9 cellular contexts compared by ENCODE assay signal in genomic region chr22:50528682-50529415, GRCh38. TPM values are rescaled to one million over a fixed set of nuclear protein-coding genes. Genes with fewer than 3 reads are reported as not detected.
DNase-seq lines count a peak whose midpoint lies in the region; ATAC-seq, FAIRE-seq and TF ChIP-seq lines count a peak whose summit lies in the region.
"Had no signal": no experiment of that assay in that cellular context is flagged by ENCODE, and none has a peak within 500 bp of the region (broad histone marks: within the 10 kb centered on the region; RNA-seq: fewer than 3 reads in every experiment).

No MANE protein-coding gene starts in this region.

- H3K4me3 ChIP-seq in HepG2 (replicated peaks in 1 of 3; ENCODE audit: insufficient read depth in 1 of 3, low read depth in 2 of 3, low read length in 3 of 3) (no peak overlapping the region; a peak in 1 of 6 replicates), thoracic aorta (peak overlapping the region; percentile 78)

- H3K4me2 ChIP-seq in HepG2 (ENCODE audit: low read depth, low read length) = no peak overlapping the region

- 0 out of 4 replicates have a peak, but pooled peaks of 1 of the 2 experiments have one; percentile 22 for TF ChIP-seq POLR2A in HepG2 (IDR thresholded peaks at IDR 0.05; ENCODE audit: insufficient read depth in 1 of 2, low read depth in 2 of 2, low read length in 2 of 2)

- intact Hi-C loops in activated T-helper 1 cell treated with anti-CD3 and anti-CD28 coated beads, Interleukin-12 subunit alpha, Interleukin-12 subunit beta, Interleukin-2, Interleukin-4 antibody, amounts not matched to agents 30 ng/mL and 10 ng/mL and 1 ng/mL, durations not matched to agents 14 hours and 24 hours and 36 hours (cut with micrococcal nuclease) = no loop called here
- intact Hi-C loops in HepG2 (cut with micrococcal nuclease; ENCODE audit: unreplicated experiment) = loop anchor here (5.0 kb wide), 1 partner anchor 33 kb away; the partner anchor contains the start of gene SYCE3

- BruUV-seq in HepG2 (replicated peaks; lab: Mats Ljungman, UMichigan) = no TSS peak

- H3K27ac Mint-ChIP-seq in activated T-cell treated with anti-CD3 and anti-CD28 coated beads, Interleukin-2, amount 50 U/mL, for 24 hours = peak overlapping the region; percentile 93
- peak overlapping the region; percentile 86 for H3K27ac Mint-ChIP-seq in activated T-helper 1 cell treated with anti-CD3 and anti-CD28 coated beads, Interleukin-12 subunit alpha, Interleukin-12 subunit beta, Interleukin-2, Interleukin-4 antibody, amounts not matched to agents 30 ng/mL and 10 ng/mL and 1 ng/mL, durations not matched to agents 14 hours and 24 hours and 36 hours

- H3K36me3 ChIP-seq in HepG2 (replicated peaks in 1 of 2; ENCODE audit: control insufficient read depth in 1 of 2, insufficient read depth in 2 of 2, low read length in 2 of 2) (no peaks in the 10 kb centered on the region), thoracic aorta (peaks cover 2% of the 10 kb centered on the region)

- POLR2A ChIA-PET in HepG2 (lab: Yijun Ruan, JAX) = interaction anchor here (0.9 to 2.5 kb wide), 8 partner anchors 9 to 171 kb away, joined by 3 to 10 read pairs (median 6); partner anchors contain the start of genes KLHDC7B, LMF2, NCAPH2 and SYCE3

- TF ChIP-seq RAD21 in HepG2 (CRISPR knock-in tag; IDR thresholded peaks at IDR 0.05) = no peak

- CTCF ChIA-PET in HepG2 (lab: Yijun Ruan, JAX; ENCODE audit: low intra/inter-chr PET ratio, low total read pairs) = no interaction called here

- in situ Hi-C loops in HepG2 (cut with HindIII; ENCODE audit: extremely low pct_ligation_motif_present, low pct_unique_long_range_greater_than_20kb) = no loop called here

- peaks cover 36% of the 10 kb centered on the region for H3K36me3 Mint-ChIP-seq in activated T-cell treated with anti-CD3 and anti-CD28 coated beads, Interleukin-2, amount 50 U/mL, for 24 hours (ENCODE audit: low read depth)
- peaks cover 9% of the 10 kb centered on the region for H3K36me3 Mint-ChIP-seq in activated T-helper 1 cell treated with anti-CD3 and anti-CD28 coated beads, Interleukin-12 subunit alpha, Interleukin-12 subunit beta, Interleukin-2, Interleukin-4 antibody, amounts not matched to agents 30 ng/mL and 10 ng/mL and 1 ng/mL, durations not matched to agents 14 hours and 24 hours and 36 hours (ENCODE audit: low read depth)

- no peak for ATAC-seq in HepG2
- no peak for ATAC-seq in thoracic aorta (ENCODE audit: insufficient number of reproducible peaks, low FRiP score, low read depth)

- H3K9me3 Mint-ChIP-seq in activated T-cell treated with anti-CD3 and anti-CD28 coated beads, Interleukin-2, amount 50 U/mL, for 24 hours = no peaks in the 10 kb centered on the region
- H3K9me3 Mint-ChIP-seq in activated T-helper 1 cell treated with anti-CD3 and anti-CD28 coated beads, Interleukin-12 subunit alpha, Interleukin-12 subunit beta, Interleukin-2, Interleukin-4 antibody, amounts not matched to agents 30 ng/mL and 10 ng/mL and 1 ng/mL, durations not matched to agents 14 hours and 24 hours and 36 hours = no peaks in the 10 kb centered on the region

- peaks cover 49% of the 10 kb centered on the region for H3K4me1 Mint-ChIP-seq in activated T-cell treated with anti-CD3 and anti-CD28 coated beads, Interleukin-2, amount 50 U/mL, for 24 hours (ENCODE audit: low read depth)
- peaks cover 43% of the 10 kb centered on the region for H3K4me1 Mint-ChIP-seq in activated T-helper 1 cell treated with anti-CD3 and anti-CD28 coated beads, Interleukin-12 subunit alpha, Interleukin-12 subunit beta, Interleukin-2, Interleukin-4 antibody, amounts not matched to agents 30 ng/mL and 10 ng/mL and 1 ng/mL, durations not matched to agents 14 hours and 24 hours and 36 hours (ENCODE audit: low read depth)

- H3K27me3 Mint-ChIP-seq in activated T-cell treated with anti-CD3 and anti-CD28 coated beads, Interleukin-2, amount 50 U/mL, for 24 hours = no peaks in the 10 kb centered on the region
- no peaks in the 10 kb centered on the region for H3K27me3 Mint-ChIP-seq in activated T-helper 1 cell treated with anti-CD3 and anti-CD28 coated beads, Interleukin-12 subunit alpha, Interleukin-12 subunit beta, Interleukin-2, Interleukin-4 antibody, amounts not matched to agents 30 ng/mL and 10 ng/mL and 1 ng/mL, durations not matched to agents 14 hours and 24 hours and 36 hours (ENCODE audit: insufficient read depth)

- H3K9ac ChIP-seq in HepG2 (ENCODE audit: insufficient read depth, low read depth, low read length) = no peak overlapping the region

- TF ChIP-seq CTCF in HepG2 (CRISPR knock-in tag; IDR thresholded peaks at IDR 0.05) = peak; percentile 6; the same call in 1 of the 2 replicates
- TF ChIP-seq CTCF in thoracic aorta (IDR thresholded peaks at IDR 0.05) = no peak

- 0 out of 5 replicates have a peak, but pooled peaks cover 0 to 4% of the 10 kb centered on the region in 2 experiments for H3K27me3 ChIP-seq in HepG2 (ENCODE audit: control insufficient read depth in 1 of 2, insufficient read depth in 2 of 2, low read length in 2 of 2)
- peaks cover 5% of the 10 kb centered on the region for H3K27me3 ChIP-seq in thoracic aorta (replicated peaks; ENCODE audit: insufficient read depth)

- TF ChIP-seq EP300 in HepG2 (IDR thresholded peaks at IDR 0.05; ENCODE audit: low read depth in 2 of 2, low read length in 2 of 2) = no peak
- no peak for TF ChIP-seq EP300 in HepG2 (CRISPR knock-in tag; IDR thresholded peaks at IDR 0.05; ENCODE audit: borderline replicate concordance)

- no peak for DNase-seq in activated T-cell treated with anti-CD3 and anti-CD28 coated beads, Interleukin-2, amount 50 U/mL, for 24 hours
- DNase-seq in activated T-cell treated with anti-CD3 and anti-CD28 coated beads, Interleukin-2, amount 50 U/mL, for 1 hour = no peak
- DNase-seq in activated T-helper 1 cell treated with anti-CD3 and anti-CD28 coated beads, Interleukin-12 subunit alpha, Interleukin-12 subunit beta, Interleukin-2, Interleukin-4 antibody, amounts not matched to agents 30 ng/mL and 10 ng/mL and 1 ng/mL, durations not matched to agents 14 hours and 24 hours and 36 hours (ENCODE audit: low spot score) = no peak
- no peak for DNase-seq in HepG2 (ENCODE audit: low spot score)
- DNase-seq in thoracic aorta (ENCODE audit: low spot score) = no peak
- DNase-seq in stimulated activated CD8-positive, alpha-beta memory T cell treated with anti-CD3 and anti-CD28 coated beads, Interleukin-4, amount 100 ng/mL, for 48 hours = no peak
- DNase-seq in superior temporal gyrus (ENCODE audit: extremely low spot score) = no peak
- no peak for DNase-seq in LoVo (ENCODE audit: low spot score)
- DNase-seq: NCI-H526 treated with DMSO at 0.1 percent for 48 hours had no signal

- WGBS in HepG2 (ENCODE audit: low lambda C conversion rate) = 59% methylated on average over 3 of the region's 15 CpGs

- H4K20me1 ChIP-seq in HepG2 (ENCODE audit: insufficient read depth, low read length) = peaks cover 8% of the 10 kb centered on the region

- H3K79me2 ChIP-seq in HepG2 (ENCODE audit: insufficient read depth, low read length) = peaks cover 14% of the 10 kb centered on the region

- no peak for FAIRE-seq in HepG2 (lab: Jason Lieb, UNC)

- H3K4me3 Mint-ChIP-seq in activated T-cell treated with anti-CD3 and anti-CD28 coated beads, Interleukin-2, amount 50 U/mL, for 24 hours = peak overlapping the region; percentile 83
- peak overlapping the region; percentile 83 for H3K4me3 Mint-ChIP-seq in activated T-helper 1 cell treated with anti-CD3 and anti-CD28 coated beads, Interleukin-12 subunit alpha, Interleukin-12 subunit beta, Interleukin-2, Interleukin-4 antibody, amounts not matched to agents 30 ng/mL and 10 ng/mL and 1 ng/mL, durations not matched to agents 14 hours and 24 hours and 36 hours

- H3K9me3 ChIP-seq in HepG2 (ENCODE audit: low read length) (no peaks in the 10 kb centered on the region), thoracic aorta (no peaks in the 10 kb centered on the region)

- H3K27ac ChIP-seq in HepG2 (ENCODE audit: extremely low read length, insufficient read depth, low read length) = no peak overlapping the region
- H3K27ac ChIP-seq in thoracic aorta = peak overlapping the region; percentile 72 to 83

- H3K4me1 ChIP-seq in HepG2 (ENCODE audit: insufficient read depth, low read length) = peaks cover 72% of the 10 kb centered on the region
- H3K4me1 ChIP-seq in thoracic aorta (ENCODE audit: control insufficient read depth in 1 of 2, low read depth in 2 of 2) = peaks cover 29 to 54% of the 10 kb centered on the region in 2 donors

- H2AFZ ChIP-seq in HepG2 (ENCODE audit: low read length) = no peak overlapping the region

RNA-seq across cellular contexts. Expression of gene TYMP, which starts 1.0 kb away (rescaled TPM):
- 57.2 and 59.9 TPM in 2 replicates for total RNA-seq in activated T-helper 1 cell treated with anti-CD3 and anti-CD28 coated beads, Interleukin-12 subunit alpha, Interleukin-12 subunit beta, Interleukin-2, Interleukin-4 antibody, amounts not matched to agents 30 ng/mL and 10 ng/mL and 1 ng/mL, durations not matched to agents 14 hours and 24 hours and 36 hours
- total RNA-seq in HepG2 (2016; rRNA removed; fragmentation: Illumina TruSeq; extraction: Trizol) (2.3 and 3.9 TPM in 2 replicates), thoracic aorta (10 to 100 TPM; 90.4 to 95.7 TPM)
- 1.0 and 1.1 TPM in 2 replicates for total RNA-seq in HepG2 (2016; cell fraction: cytosol; rRNA removed; fragmentation: Illumina TruSeq; extraction: Trizol; ENCODE audit: low read depth)
- total RNA-seq in HepG2 (2016; cell fraction: insoluble cytoplasmic fraction; rRNA removed; fragmentation: Illumina TruSeq; extraction: Trizol) = 2.2 and 3.5 TPM in 2 replicates
- total RNA-seq in HepG2 (2016; cell fraction: membrane; rRNA removed; fragmentation: Illumina TruSeq; extraction: Trizol) = 1.8 TPM in 2 replicates
- total RNA-seq in HepG2 (2016; cell fraction: nucleus; rRNA removed; fragmentation: Illumina TruSeq; extraction: Trizol) = 1.9 and 3.1 TPM in 2 replicates
- 4.3 and 7.5 TPM in 2 replicates for polyA plus RNA-seq in HepG2 (2011; rRNA removed)
- 4.9 and 6.1 TPM in 2 replicates for polyA plus RNA-seq in HepG2 (2011; cell fraction: cytosol; rRNA removed)
- 37.1 and 45.0 TPM in 2 replicates for polyA plus RNA-seq in HepG2 (2011; cell fraction: nucleus; rRNA removed)
- polyA plus RNA-seq in HepG2 (2012) = 3.0 and 4.0 TPM in 2 replicates
- polyA plus RNA-seq in HepG2 (2016; cell fraction: cytosol; fragmentation: Illumina TruSeq; extraction: Trizol; ENCODE audit: low read depth) = 1.3 and 1.4 TPM in 2 replicates
- 2.9 and 3.2 TPM in 2 replicates for polyA plus RNA-seq in HepG2 (2016; cell fraction: insoluble cytoplasmic fraction; fragmentation: Illumina TruSeq; extraction: Trizol; ENCODE audit: low read depth)
- 0.84 and 0.96 TPM in 2 replicates for polyA plus RNA-seq in HepG2 (2016; cell fraction: membrane; fragmentation: Illumina TruSeq; extraction: Trizol; ENCODE audit: low read depth)
- 3.0 and 4.9 TPM in 2 replicates for polyA plus RNA-seq in HepG2 (2016; cell fraction: nucleus; fragmentation: Illumina TruSeq; extraction: Trizol; ENCODE audit: insufficient read depth, low read depth)
- 1.9 and 3.4 TPM in 2 replicates for polyA minus RNA-seq in HepG2 (2011; rRNA and poly(A)+ RNA removed; ENCODE audit: low replicate concordance)
- 2.0 and 2.6 TPM in 2 replicates for polyA minus RNA-seq in HepG2 (2011; cell fraction: cytosol; rRNA and poly(A)+ RNA removed)
- polyA minus RNA-seq in HepG2 (2011; cell fraction: nucleus; rRNA and poly(A)+ RNA removed) = 3.6 and 4.0 TPM in 2 replicates

RNA-seq across cellular contexts. Expression of gene SCO2, which starts 3.5 kb away (rescaled TPM):
- 8.7 and 14.8 TPM in 2 replicates for total RNA-seq in activated T-helper 1 cell treated with anti-CD3 and anti-CD28 coated beads, Interleukin-12 subunit alpha, Interleukin-12 subunit beta, Interleukin-2, Interleukin-4 antibody, amounts not matched to agents 30 ng/mL and 10 ng/mL and 1 ng/mL, durations not matched to agents 14 hours and 24 hours and 36 hours
- total RNA-seq in HepG2 (2016; rRNA removed; fragmentation: Illumina TruSeq; extraction: Trizol) (2.1 and 3.7 TPM in 2 replicates), thoracic aorta (1 to 10 TPM; 3.5 to 4.5 TPM)
- total RNA-seq in HepG2 (2016; cell fraction: cytosol; rRNA removed; fragmentation: Illumina TruSeq; extraction: Trizol; ENCODE audit: low read depth) = 2.3 and 3.6 TPM in 2 replicates
- total RNA-seq in HepG2 (2016; cell fraction: insoluble cytoplasmic fraction; rRNA removed; fragmentation: Illumina TruSeq; extraction: Trizol) = 1.5 and 1.8 TPM in 2 replicates
- 2.2 and 2.9 TPM in 2 replicates for total RNA-seq in HepG2 (2016; cell fraction: membrane; rRNA removed; fragmentation: Illumina TruSeq; extraction: Trizol)
- total RNA-seq in HepG2 (2016; cell fraction: nucleus; rRNA removed; fragmentation: Illumina TruSeq; extraction: Trizol) = not detected in 2 replicates
- 0.32 and 0.85 TPM in 2 replicates for polyA plus RNA-seq in HepG2 (2011; rRNA removed)
- polyA plus RNA-seq in HepG2 (2011; cell fraction: cytosol; rRNA removed) = 1.9 and 4.5 TPM in 2 replicates
- 2.8 TPM in 2 replicates for polyA plus RNA-seq in HepG2 (2011; cell fraction: nucleus; rRNA removed)
- polyA plus RNA-seq in HepG2 (2012) = 1.1 TPM in 1 of 2 replicates, not detected in the other
- 4.0 and 4.2 TPM in 2 replicates for polyA plus RNA-seq in HepG2 (2016; cell fraction: cytosol; fragmentation: Illumina TruSeq; extraction: Trizol; ENCODE audit: low read depth)
- polyA plus RNA-seq in HepG2 (2016; cell fraction: insoluble cytoplasmic fraction; fragmentation: Illumina TruSeq; extraction: Trizol; ENCODE audit: low read depth) = 1.6 and 2.3 TPM in 2 replicates
- polyA plus RNA-seq in HepG2 (2016; cell fraction: membrane; fragmentation: Illumina TruSeq; extraction: Trizol; ENCODE audit: low read depth) = 2.3 and 2.8 TPM in 2 replicates
- polyA plus RNA-seq in HepG2 (2016; cell fraction: nucleus; fragmentation: Illumina TruSeq; extraction: Trizol; ENCODE audit: insufficient read depth, low read depth) = 2.8 and 3.5 TPM in 2 replicates
- polyA minus RNA-seq in HepG2 (2011; rRNA and poly(A)+ RNA removed; ENCODE audit: low replicate concordance) = 0.40 and 2.2 TPM in 2 replicates
- polyA minus RNA-seq in HepG2 (2011; cell fraction: cytosol; rRNA and poly(A)+ RNA removed) = 0.97 and 1.8 TPM in 2 replicates
- 1.4 TPM in 1 of 2 replicates, not detected in the other for polyA minus RNA-seq in HepG2 (2011; cell fraction: nucleus; rRNA and poly(A)+ RNA removed)

RNA-seq across cellular contexts. Expression of gene KLHDC7B, which starts 16.9 kb away (rescaled TPM):
- total RNA-seq in activated T-helper 1 cell treated with anti-CD3 and anti-CD28 coated beads, Interleukin-12 subunit alpha, Interleukin-12 subunit beta, Interleukin-2, Interleukin-4 antibody, amounts not matched to agents 30 ng/mL and 10 ng/mL and 1 ng/mL, durations not matched to agents 14 hours and 24 hours and 36 hours = 5.5 TPM in 2 replicates
- total RNA-seq in HepG2 (2016; rRNA removed; fragmentation: Illumina TruSeq; extraction: Trizol) = not detected in 2 replicates
- not detected in 2 replicates for total RNA-seq in HepG2 (2016; cell fraction: cytosol; rRNA removed; fragmentation: Illumina TruSeq; extraction: Trizol; ENCODE audit: low read depth)
- not detected in 2 replicates for total RNA-seq in HepG2 (2016; cell fraction: insoluble cytoplasmic fraction; rRNA removed; fragmentation: Illumina TruSeq; extraction: Trizol)
- not detected in 2 replicates for total RNA-seq in HepG2 (2016; cell fraction: membrane; rRNA removed; fragmentation: Illumina TruSeq; extraction: Trizol)
- not detected in 2 replicates for total RNA-seq in HepG2 (2016; cell fraction: nucleus; rRNA removed; fragmentation: Illumina TruSeq; extraction: Trizol)
- 0.11 and 0.17 TPM in 2 replicates for polyA plus RNA-seq in HepG2 (2011; rRNA removed)
- polyA plus RNA-seq in HepG2 (2011; cell fraction: cytosol; rRNA removed) = 0.09 TPM in 2 replicates
- polyA plus RNA-seq in HepG2 (2011; cell fraction: nucleus; rRNA removed) = 0.68 and 0.81 TPM in 2 replicates
- polyA plus RNA-seq in HepG2 (2012) = 0.12 and 0.47 TPM in 2 replicates
- 0.03 TPM in 1 of 2 replicates, not detected in the other for polyA plus RNA-seq in HepG2 (2016; cell fraction: cytosol; fragmentation: Illumina TruSeq; extraction: Trizol; ENCODE audit: low read depth)
- polyA plus RNA-seq in HepG2 (2016; cell fraction: insoluble cytoplasmic fraction; fragmentation: Illumina TruSeq; extraction: Trizol; ENCODE audit: low read depth) = not detected in 2 replicates
- polyA plus RNA-seq in HepG2 (2016; cell fraction: membrane; fragmentation: Illumina TruSeq; extraction: Trizol; ENCODE audit: low read depth) = not detected in 2 replicates
- 0.09 TPM in 1 of 2 replicates, not detected in the other for polyA plus RNA-seq in HepG2 (2016; cell fraction: nucleus; fragmentation: Illumina TruSeq; extraction: Trizol; ENCODE audit: insufficient read depth, low read depth)
- 0.24 and 1.1 TPM in 2 replicates for polyA minus RNA-seq in HepG2 (2011; rRNA and poly(A)+ RNA removed; ENCODE audit: low replicate concordance)
- 0.26 and 0.49 TPM in 2 replicates for polyA minus RNA-seq in HepG2 (2011; cell fraction: cytosol; rRNA and poly(A)+ RNA removed)
- polyA minus RNA-seq in HepG2 (2011; cell fraction: nucleus; rRNA and poly(A)+ RNA removed) = 0.13 and 0.50 TPM in 2 replicates
- total RNA-seq in thoracic aorta = not detected

RNA-seq across cellular contexts. Expression of gene NCAPH2, which starts 20.8 kb away (rescaled TPM):
- 133 and 134 TPM in 2 replicates for total RNA-seq in activated T-helper 1 cell treated with anti-CD3 and anti-CD28 coated beads, Interleukin-12 subunit alpha, Interleukin-12 subunit beta, Interleukin-2, Interleukin-4 antibody, amounts not matched to agents 30 ng/mL and 10 ng/mL and 1 ng/mL, durations not matched to agents 14 hours and 24 hours and 36 hours
- total RNA-seq in HepG2 (2016; rRNA removed; fragmentation: Illumina TruSeq; extraction: Trizol) = 44.1 and 64.4 TPM in 2 replicates
- total RNA-seq in HepG2 (2016; cell fraction: cytosol; rRNA removed; fragmentation: Illumina TruSeq; extraction: Trizol; ENCODE audit: low read depth) = 21.9 and 25.9 TPM in 2 replicates
- total RNA-seq in HepG2 (2016; cell fraction: insoluble cytoplasmic fraction; rRNA removed; fragmentation: Illumina TruSeq; extraction: Trizol) = 38.6 and 60.9 TPM in 2 replicates
- 36.3 and 40.8 TPM in 2 replicates for total RNA-seq in HepG2 (2016; cell fraction: membrane; rRNA removed; fragmentation: Illumina TruSeq; extraction: Trizol)
- 55.8 and 71.9 TPM in 2 replicates for total RNA-seq in HepG2 (2016; cell fraction: nucleus; rRNA removed; fragmentation: Illumina TruSeq; extraction: Trizol)
- polyA plus RNA-seq in HepG2 (2011; rRNA removed) = 27.6 and 28.1 TPM in 2 replicates
- polyA plus RNA-seq in HepG2 (2011; cell fraction: cytosol; rRNA removed) = 14.9 and 27.9 TPM in 2 replicates
- 133 and 198 TPM in 2 replicates for polyA plus RNA-seq in HepG2 (2011; cell fraction: nucleus; rRNA removed)
- polyA plus RNA-seq in HepG2 (2012) = 18.5 and 22.1 TPM in 2 replicates
- polyA plus RNA-seq in HepG2 (2016; cell fraction: cytosol; fragmentation: Illumina TruSeq; extraction: Trizol; ENCODE audit: low read depth) = 19.2 and 20.6 TPM in 2 replicates
- polyA plus RNA-seq in HepG2 (2016; cell fraction: insoluble cytoplasmic fraction; fragmentation: Illumina TruSeq; extraction: Trizol; ENCODE audit: low read depth) = 35.4 and 35.6 TPM in 2 replicates
- polyA plus RNA-seq in HepG2 (2016; cell fraction: membrane; fragmentation: Illumina TruSeq; extraction: Trizol; ENCODE audit: low read depth) = 30.3 and 30.4 TPM in 2 replicates
- 141 and 144 TPM in 2 replicates for polyA plus RNA-seq in HepG2 (2016; cell fraction: nucleus; fragmentation: Illumina TruSeq; extraction: Trizol; ENCODE audit: insufficient read depth, low read depth)
- polyA minus RNA-seq in HepG2 (2011; rRNA and poly(A)+ RNA removed; ENCODE audit: low replicate concordance) = 32.7 and 68.1 TPM in 2 replicates
- polyA minus RNA-seq in HepG2 (2011; cell fraction: cytosol; rRNA and poly(A)+ RNA removed) = 16.6 and 22.2 TPM in 2 replicates
- 13.8 and 21.0 TPM in 2 replicates for polyA minus RNA-seq in HepG2 (2011; cell fraction: nucleus; rRNA and poly(A)+ RNA removed)
- total RNA-seq in thoracic aorta = 10 to 100 TPM; 40.8 to 50.4 TPM

RNA-seq across cellular contexts. Expression of gene LMF2, which starts 21.3 kb away (rescaled TPM):
- 79.5 and 81.2 TPM in 2 replicates for total RNA-seq in activated T-helper 1 cell treated with anti-CD3 and anti-CD28 coated beads, Interleukin-12 subunit alpha, Interleukin-12 subunit beta, Interleukin-2, Interleukin-4 antibody, amounts not matched to agents 30 ng/mL and 10 ng/mL and 1 ng/mL, durations not matched to agents 14 hours and 24 hours and 36 hours
- total RNA-seq in HepG2 (2016; rRNA removed; fragmentation: Illumina TruSeq; extraction: Trizol) = 10.2 and 30.6 TPM in 2 replicates
- total RNA-seq in HepG2 (2016; cell fraction: cytosol; rRNA removed; fragmentation: Illumina TruSeq; extraction: Trizol; ENCODE audit: low read depth) = 6.3 and 7.5 TPM in 2 replicates
- 8.1 and 32.3 TPM in 2 replicates for total RNA-seq in HepG2 (2016; cell fraction: insoluble cytoplasmic fraction; rRNA removed; fragmentation: Illumina TruSeq; extraction: Trizol)
- 12.9 and 13.8 TPM in 2 replicates for total RNA-seq in HepG2 (2016; cell fraction: membrane; rRNA removed; fragmentation: Illumina TruSeq; extraction: Trizol)
- total RNA-seq in HepG2 (2016; cell fraction: nucleus; rRNA removed; fragmentation: Illumina TruSeq; extraction: Trizol) = 37.5 and 43.9 TPM in 2 replicates
- polyA plus RNA-seq in HepG2 (2011; rRNA removed) = 23.3 and 37.9 TPM in 2 replicates
- polyA plus RNA-seq in HepG2 (2011; cell fraction: cytosol; rRNA removed) = 18.2 and 36.8 TPM in 2 replicates
- polyA plus RNA-seq in HepG2 (2011; cell fraction: nucleus; rRNA removed) = 284 and 409 TPM in 2 replicates
- 20.6 and 26.6 TPM in 2 replicates for polyA plus RNA-seq in HepG2 (2012)
- 9.6 and 9.7 TPM in 2 replicates for polyA plus RNA-seq in HepG2 (2016; cell fraction: cytosol; fragmentation: Illumina TruSeq; extraction: Trizol; ENCODE audit: low read depth)
- polyA plus RNA-seq in HepG2 (2016; cell fraction: insoluble cytoplasmic fraction; fragmentation: Illumina TruSeq; extraction: Trizol; ENCODE audit: low read depth) = 10.4 and 13.2 TPM in 2 replicates
- 11.7 and 14.1 TPM in 2 replicates for polyA plus RNA-seq in HepG2 (2016; cell fraction: membrane; fragmentation: Illumina TruSeq; extraction: Trizol; ENCODE audit: low read depth)
- polyA plus RNA-seq in HepG2 (2016; cell fraction: nucleus; fragmentation: Illumina TruSeq; extraction: Trizol; ENCODE audit: insufficient read depth, low read depth) = 103 and 105 TPM in 2 replicates
- 33.1 and 122 TPM in 2 replicates for polyA minus RNA-seq in HepG2 (2011; rRNA and poly(A)+ RNA removed; ENCODE audit: low replicate concordance)
- polyA minus RNA-seq in HepG2 (2011; cell fraction: cytosol; rRNA and poly(A)+ RNA removed) = 51.0 and 56.0 TPM in 2 replicates
- polyA minus RNA-seq in HepG2 (2011; cell fraction: nucleus; rRNA and poly(A)+ RNA removed) = 27.5 and 28.8 TPM in 2 replicates
- total RNA-seq in thoracic aorta = 10 to 100 TPM; 61.9 to 87.6 TPM

Comparison
In these comparisons a context has a peak if more than half of its experiments do, and no peak if none do; other contexts are left out.
1. RNA of gene TYMP, which starts 1.0 kb away (total RNA-seq): 90.4 to 95.7 TPM in thoracic aorta and 57.2 to 59.9 TPM in activated T-helper 1 cell treated with anti-CD3 and anti-CD28 coated beads, Interleukin-12 subunit alpha, Interleukin-12 subunit beta, Interleukin-2, Interleukin-4 antibody, amounts not matched to agents 30 ng/mL and 10 ng/mL and 1 ng/mL, durations not matched to agents 14 hours and 24 hours and 36 hours; 1.0 to 3.9 TPM in HepG2; every median in the first group is over 10 times any median in the second.